1 cellular context compared by ENCODE assay signal in the genomic region with DNA sequence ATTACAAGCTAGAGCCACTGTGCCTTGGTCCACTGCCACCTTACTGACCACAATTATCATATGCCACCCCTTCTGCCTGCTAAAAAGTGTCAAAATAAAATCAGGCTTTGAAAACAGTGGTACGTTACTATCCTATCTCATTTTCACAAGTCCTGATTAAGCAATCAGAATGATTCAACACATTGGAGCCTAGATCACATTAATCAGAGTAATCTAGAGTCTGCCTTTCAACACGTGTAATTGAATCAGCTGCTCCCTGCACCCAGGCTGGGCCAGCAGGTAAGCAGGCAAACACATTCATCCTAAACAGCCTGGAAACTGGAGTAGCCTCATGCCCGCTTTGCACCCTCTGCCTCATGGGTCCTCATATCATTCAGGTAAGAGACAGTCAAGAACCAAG.
TF ChIP-seq lines count a peak whose summit lies in the region.

No MANE protein-coding gene starts in this region.

TF ChIP-seq in HEK293, 187 proteins besides CTCF, POLR2A, EP300 and RAD21 (continued from another document):
- TF ChIP-seq, protein P1, sequence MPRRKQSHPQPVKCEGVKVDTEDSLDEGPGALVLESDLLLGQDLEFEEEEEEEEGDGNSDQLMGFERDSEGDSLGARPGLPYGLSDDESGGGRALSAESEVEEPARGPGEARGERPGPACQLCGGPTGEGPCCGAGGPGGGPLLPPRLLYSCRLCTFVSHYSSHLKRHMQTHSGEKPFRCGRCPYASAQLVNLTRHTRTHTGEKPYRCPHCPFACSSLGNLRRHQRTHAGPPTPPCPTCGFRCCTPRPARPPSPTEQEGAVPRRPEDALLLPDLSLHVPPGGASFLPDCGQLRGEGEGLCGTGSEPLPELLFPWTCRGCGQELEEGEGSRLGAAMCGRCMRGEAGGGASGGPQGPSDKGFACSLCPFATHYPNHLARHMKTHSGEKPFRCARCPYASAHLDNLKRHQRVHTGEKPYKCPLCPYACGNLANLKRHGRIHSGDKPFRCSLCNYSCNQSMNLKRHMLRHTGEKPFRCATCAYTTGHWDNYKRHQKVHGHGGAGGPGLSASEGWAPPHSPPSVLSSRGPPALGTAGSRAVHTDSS (tag by site-specific recombination; IDR thresholded peaks at IDR 0.05) = no peak
- TF ChIP-seq, protein P2, sequence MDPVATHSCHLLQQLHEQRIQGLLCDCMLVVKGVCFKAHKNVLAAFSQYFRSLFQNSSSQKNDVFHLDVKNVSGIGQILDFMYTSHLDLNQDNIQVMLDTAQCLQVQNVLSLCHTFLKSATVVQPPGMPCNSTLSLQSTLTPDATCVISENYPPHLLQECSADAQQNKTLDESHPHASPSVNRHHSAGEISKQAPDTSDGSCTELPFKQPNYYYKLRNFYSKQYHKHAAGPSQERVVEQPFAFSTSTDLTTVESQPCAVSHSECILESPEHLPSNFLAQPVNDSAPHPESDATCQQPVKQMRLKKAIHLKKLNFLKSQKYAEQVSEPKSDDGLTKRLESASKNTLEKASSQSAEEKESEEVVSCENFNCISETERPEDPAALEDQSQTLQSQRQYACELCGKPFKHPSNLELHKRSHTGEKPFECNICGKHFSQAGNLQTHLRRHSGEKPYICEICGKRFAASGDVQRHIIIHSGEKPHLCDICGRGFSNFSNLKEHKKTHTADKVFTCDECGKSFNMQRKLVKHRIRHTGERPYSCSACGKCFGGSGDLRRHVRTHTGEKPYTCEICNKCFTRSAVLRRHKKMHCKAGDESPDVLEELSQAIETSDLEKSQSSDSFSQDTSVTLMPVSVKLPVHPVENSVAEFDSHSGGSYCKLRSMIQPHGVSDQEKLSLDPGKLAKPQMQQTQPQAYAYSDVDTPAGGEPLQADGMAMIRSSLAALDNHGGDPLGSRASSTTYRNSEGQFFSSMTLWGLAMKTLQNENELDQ (tag by site-specific recombination; IDR thresholded peaks at IDR 0.05; ENCODE audit: low read depth) = no peak
- TF ChIP-seq ZBTB8A (tag by site-specific recombination; IDR thresholded peaks at IDR 0.05) = no peak
- no peak for TF ChIP-seq ZNF10 (tag by site-specific recombination; IDR thresholded peaks at IDR 0.05)
- TF ChIP-seq FEZF1 (tag by site-specific recombination; IDR thresholded peaks at IDR 0.05) = no peak
- TF ChIP-seq, protein P3, sequence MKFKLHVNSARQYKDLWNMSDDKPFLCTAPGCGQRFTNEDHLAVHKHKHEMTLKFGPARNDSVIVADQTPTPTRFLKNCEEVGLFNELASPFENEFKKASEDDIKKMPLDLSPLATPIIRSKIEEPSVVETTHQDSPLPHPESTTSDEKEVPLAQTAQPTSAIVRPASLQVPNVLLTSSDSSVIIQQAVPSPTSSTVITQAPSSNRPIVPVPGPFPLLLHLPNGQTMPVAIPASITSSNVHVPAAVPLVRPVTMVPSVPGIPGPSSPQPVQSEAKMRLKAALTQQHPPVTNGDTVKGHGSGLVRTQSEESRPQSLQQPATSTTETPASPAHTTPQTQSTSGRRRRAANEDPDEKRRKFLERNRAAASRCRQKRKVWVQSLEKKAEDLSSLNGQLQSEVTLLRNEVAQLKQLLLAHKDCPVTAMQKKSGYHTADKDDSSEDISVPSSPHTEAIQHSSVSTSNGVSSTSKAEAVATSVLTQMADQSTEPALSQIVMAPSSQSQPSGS (tag by site-specific recombination; IDR thresholded peaks at IDR 0.05; ENCODE audit: low read depth) = no peak
- no peak for TF ChIP-seq ZNF157 (tag by site-specific recombination; IDR thresholded peaks at IDR 0.05)
- TF ChIP-seq, protein P4, sequence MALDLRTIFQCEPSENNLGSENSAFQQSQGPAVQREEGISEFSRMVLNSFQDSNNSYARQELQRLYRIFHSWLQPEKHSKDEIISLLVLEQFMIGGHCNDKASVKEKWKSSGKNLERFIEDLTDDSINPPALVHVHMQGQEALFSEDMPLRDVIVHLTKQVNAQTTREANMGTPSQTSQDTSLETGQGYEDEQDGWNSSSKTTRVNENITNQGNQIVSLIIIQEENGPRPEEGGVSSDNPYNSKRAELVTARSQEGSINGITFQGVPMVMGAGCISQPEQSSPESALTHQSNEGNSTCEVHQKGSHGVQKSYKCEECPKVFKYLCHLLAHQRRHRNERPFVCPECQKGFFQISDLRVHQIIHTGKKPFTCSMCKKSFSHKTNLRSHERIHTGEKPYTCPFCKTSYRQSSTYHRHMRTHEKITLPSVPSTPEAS (tag by site-specific recombination; IDR thresholded peaks at IDR 0.05) = no peak
- peak; percentile 63 for TF ChIP-seq SP7 (tag by site-specific recombination; IDR thresholded peaks at IDR 0.05)
- no peak for TF ChIP-seq IKZF3 (tag by site-specific recombination; IDR thresholded peaks at IDR 0.05)
- no peak for TF ChIP-seq ZNF426 (tag by site-specific recombination; IDR thresholded peaks at IDR 0.05)
- TF ChIP-seq ZNF239 (tag by site-specific recombination; IDR thresholded peaks at IDR 0.05) = no peak
- TF ChIP-seq ZSCAN30 (tag by site-specific recombination; IDR thresholded peaks at IDR 0.05) = no peak
- no peak for TF ChIP-seq WT1 (tag by site-specific recombination; IDR thresholded peaks at IDR 0.05)
- TF ChIP-seq, protein P5, sequence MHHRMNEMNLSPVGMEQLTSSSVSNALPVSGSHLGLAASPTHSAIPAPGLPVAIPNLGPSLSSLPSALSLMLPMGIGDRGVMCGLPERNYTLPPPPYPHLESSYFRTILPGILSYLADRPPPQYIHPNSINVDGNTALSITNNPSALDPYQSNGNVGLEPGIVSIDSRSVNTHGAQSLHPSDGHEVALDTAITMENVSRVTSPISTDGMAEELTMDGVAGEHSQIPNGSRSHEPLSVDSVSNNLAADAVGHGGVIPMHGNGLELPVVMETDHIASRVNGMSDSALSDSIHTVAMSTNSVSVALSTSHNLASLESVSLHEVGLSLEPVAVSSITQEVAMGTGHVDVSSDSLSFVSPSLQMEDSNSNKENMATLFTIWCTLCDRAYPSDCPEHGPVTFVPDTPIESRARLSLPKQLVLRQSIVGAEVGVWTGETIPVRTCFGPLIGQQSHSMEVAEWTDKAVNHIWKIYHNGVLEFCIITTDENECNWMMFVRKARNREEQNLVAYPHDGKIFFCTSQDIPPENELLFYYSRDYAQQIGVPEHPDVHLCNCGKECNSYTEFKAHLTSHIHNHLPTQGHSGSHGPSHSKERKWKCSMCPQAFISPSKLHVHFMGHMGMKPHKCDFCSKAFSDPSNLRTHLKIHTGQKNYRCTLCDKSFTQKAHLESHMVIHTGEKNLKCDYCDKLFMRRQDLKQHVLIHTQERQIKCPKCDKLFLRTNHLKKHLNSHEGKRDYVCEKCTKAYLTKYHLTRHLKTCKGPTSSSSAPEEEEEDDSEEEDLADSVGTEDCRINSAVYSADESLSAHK (tag by site-specific recombination; IDR thresholded peaks at IDR 0.05) = no peak
- TF ChIP-seq, protein P6, sequence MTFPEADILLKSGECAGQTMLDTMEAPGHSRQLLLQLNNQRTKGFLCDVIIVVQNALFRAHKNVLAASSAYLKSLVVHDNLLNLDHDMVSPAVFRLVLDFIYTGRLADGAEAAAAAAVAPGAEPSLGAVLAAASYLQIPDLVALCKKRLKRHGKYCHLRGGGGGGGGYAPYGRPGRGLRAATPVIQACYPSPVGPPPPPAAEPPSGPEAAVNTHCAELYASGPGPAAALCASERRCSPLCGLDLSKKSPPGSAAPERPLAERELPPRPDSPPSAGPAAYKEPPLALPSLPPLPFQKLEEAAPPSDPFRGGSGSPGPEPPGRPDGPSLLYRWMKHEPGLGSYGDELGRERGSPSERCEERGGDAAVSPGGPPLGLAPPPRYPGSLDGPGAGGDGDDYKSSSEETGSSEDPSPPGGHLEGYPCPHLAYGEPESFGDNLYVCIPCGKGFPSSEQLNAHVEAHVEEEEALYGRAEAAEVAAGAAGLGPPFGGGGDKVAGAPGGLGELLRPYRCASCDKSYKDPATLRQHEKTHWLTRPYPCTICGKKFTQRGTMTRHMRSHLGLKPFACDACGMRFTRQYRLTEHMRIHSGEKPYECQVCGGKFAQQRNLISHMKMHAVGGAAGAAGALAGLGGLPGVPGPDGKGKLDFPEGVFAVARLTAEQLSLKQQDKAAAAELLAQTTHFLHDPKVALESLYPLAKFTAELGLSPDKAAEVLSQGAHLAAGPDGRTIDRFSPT (tag by site-specific recombination; IDR thresholded peaks at IDR 0.05) = 0 out of 2 replicates have a peak, but pooled peaks have one; percentile 12
- no peak for TF ChIP-seq ZNF473 (tag by site-specific recombination; IDR thresholded peaks at IDR 0.05)
- TF ChIP-seq SCRT2 (tag by site-specific recombination; IDR thresholded peaks at IDR 0.05) = peak; percentile 79
- no peak for TF ChIP-seq ZNF658 (tag by site-specific recombination; IDR thresholded peaks at IDR 0.05)
- no peak for TF ChIP-seq ZNF560 (tag by site-specific recombination; IDR thresholded peaks at IDR 0.05; ENCODE audit: borderline replicate concordance)
- TF ChIP-seq ZNF19 (tag by site-specific recombination; IDR thresholded peaks at IDR 0.05; ENCODE audit: low read depth) = no peak
- no peak for TF ChIP-seq ZNF792 (tag by site-specific recombination; IDR thresholded peaks at IDR 0.05)
- TF ChIP-seq, protein P7, sequence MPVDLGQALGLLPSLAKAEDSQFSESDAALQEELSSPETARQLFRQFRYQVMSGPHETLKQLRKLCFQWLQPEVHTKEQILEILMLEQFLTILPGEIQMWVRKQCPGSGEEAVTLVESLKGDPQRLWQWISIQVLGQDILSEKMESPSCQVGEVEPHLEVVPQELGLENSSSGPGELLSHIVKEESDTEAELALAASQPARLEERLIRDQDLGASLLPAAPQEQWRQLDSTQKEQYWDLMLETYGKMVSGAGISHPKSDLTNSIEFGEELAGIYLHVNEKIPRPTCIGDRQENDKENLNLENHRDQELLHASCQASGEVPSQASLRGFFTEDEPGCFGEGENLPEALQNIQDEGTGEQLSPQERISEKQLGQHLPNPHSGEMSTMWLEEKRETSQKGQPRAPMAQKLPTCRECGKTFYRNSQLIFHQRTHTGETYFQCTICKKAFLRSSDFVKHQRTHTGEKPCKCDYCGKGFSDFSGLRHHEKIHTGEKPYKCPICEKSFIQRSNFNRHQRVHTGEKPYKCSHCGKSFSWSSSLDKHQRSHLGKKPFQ (tag by site-specific recombination; IDR thresholded peaks at IDR 0.05) = no peak
- peak; percentile 65 for TF ChIP-seq ZBTB17 (tag by site-specific recombination; IDR thresholded peaks at IDR 0.05)
- TF ChIP-seq OSR2 (tag by site-specific recombination; IDR thresholded peaks at IDR 0.05) = peak; percentile 77
- peak; percentile 50; the same call in 1 of the 2 replicates for TF ChIP-seq ZNF394 (tag by site-specific recombination; IDR thresholded peaks at IDR 0.05; ENCODE audit: borderline replicate concordance)
- TF ChIP-seq, protein P8, sequence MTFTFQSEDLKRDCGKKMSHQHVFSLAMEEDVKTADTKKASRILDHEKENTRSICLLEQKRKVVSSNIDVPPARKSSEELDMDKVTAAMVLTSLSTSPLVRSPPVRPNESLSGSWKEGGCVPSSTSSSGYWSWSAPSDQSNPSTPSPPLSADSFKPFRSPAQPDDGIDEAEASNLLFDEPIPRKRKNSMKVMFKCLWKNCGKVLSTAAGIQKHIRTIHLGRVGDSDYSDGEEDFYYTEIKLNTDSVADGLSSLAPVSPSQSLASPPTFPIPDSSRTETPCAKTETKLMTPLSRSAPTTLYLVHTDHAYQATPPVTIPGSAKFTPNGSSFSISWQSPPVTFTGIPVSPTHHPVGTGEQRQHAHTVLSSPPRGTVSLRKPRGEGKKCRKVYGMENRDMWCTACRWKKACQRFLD (tag by site-specific recombination; IDR thresholded peaks at IDR 0.05) = no peak
- no peak for TF ChIP-seq ZNF175 (tag by site-specific recombination; IDR thresholded peaks at IDR 0.05)
- TF ChIP-seq ZNF701 (tag by site-specific recombination; IDR thresholded peaks at IDR 0.05) = no peak
- no peak for TF ChIP-seq GLI2 (tag by site-specific recombination; IDR thresholded peaks at IDR 0.05; ENCODE audit: borderline replicate concordance, low read depth)
- no peak; the same call in 1 of the 2 replicates for TF ChIP-seq ZNF335 (tag by site-specific recombination; conservative IDR thresholded peaks at IDR 0.05)
- TF ChIP-seq, protein P9, sequence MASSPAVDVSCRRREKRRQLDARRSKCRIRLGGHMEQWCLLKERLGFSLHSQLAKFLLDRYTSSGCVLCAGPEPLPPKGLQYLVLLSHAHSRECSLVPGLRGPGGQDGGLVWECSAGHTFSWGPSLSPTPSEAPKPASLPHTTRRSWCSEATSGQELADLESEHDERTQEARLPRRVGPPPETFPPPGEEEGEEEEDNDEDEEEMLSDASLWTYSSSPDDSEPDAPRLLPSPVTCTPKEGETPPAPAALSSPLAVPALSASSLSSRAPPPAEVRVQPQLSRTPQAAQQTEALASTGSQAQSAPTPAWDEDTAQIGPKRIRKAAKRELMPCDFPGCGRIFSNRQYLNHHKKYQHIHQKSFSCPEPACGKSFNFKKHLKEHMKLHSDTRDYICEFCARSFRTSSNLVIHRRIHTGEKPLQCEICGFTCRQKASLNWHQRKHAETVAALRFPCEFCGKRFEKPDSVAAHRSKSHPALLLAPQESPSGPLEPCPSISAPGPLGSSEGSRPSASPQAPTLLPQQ (tag by site-specific recombination; IDR thresholded peaks at IDR 0.05) = no peak
- TF ChIP-seq MEIS1 (CRISPR knock-in tag; IDR thresholded peaks at IDR 0.05; ENCODE audit: borderline replicate concordance) = no peak
- TF ChIP-seq SETDB1 (IDR thresholded peaks at IDR 0.05; ENCODE audit: insufficient read length, low read length) = no peak
TF ChIP-seq in HEK293: peak in this region for 7.
